14 cellular contexts compared by ENCODE assay signal in genomic region chr17:1391577-1391976, GRCh38. TPM values are rescaled to one million over a fixed set of nuclear protein-coding genes. Genes with fewer than 3 reads are reported as not detected.
DNase-seq lines count a peak whose midpoint lies in the region; ATAC-seq and TF ChIP-seq lines count a peak whose summit lies in the region.
"Had no signal": no experiment of that assay in that cellular context is flagged by ENCODE, and none has a peak within 500 bp of the region (broad histone marks: within the 10 kb centered on the region; RNA-seq: fewer than 3 reads in every experiment).

No MANE protein-coding gene starts in this region.

- H3K4me3 Mint-ChIP-seq in CD14-positive monocyte = no peak overlapping the region

- H2AFZ ChIP-seq in Loucy (ENCODE audit: low read length) = no peak overlapping the region

- no peaks in the 10 kb centered on the region for H3K27me3 Mint-ChIP-seq in CD14-positive monocyte (ENCODE audit: low read depth in 3 of 3)

- intact Hi-C loops in CD14-positive monocyte (cut with micrococcal nuclease) = no loop called here
- intact Hi-C loops in psoas muscle (cut with DNase I) = loop anchor here in 1 of 2 donors (10.0 kb wide), 1 partner anchor 63 kb away; the partner anchor contains the start of gene CRK

- ATAC-seq in psoas muscle (no peak), HG02571 (IDR thresholded peaks at IDR 0.05; ENCODE audit: unreplicated experiment) (no peak)
- ATAC-seq: foreskin keratinocyte had no signal

- peak overlapping the region in 6 of 7 donors; percentile 24 to 85 (median 60) for H3K27ac Mint-ChIP-seq in CD14-positive monocyte

- peak overlapping the region; percentile 38 for H3K27ac ChIP-seq in epithelial cell of prostate
- H3K27ac ChIP-seq in psoas muscle = peak overlapping the region; percentile 95
- H3K27ac ChIP-seq: foreskin keratinocyte had no signal

- no peaks in the 10 kb centered on the region; the same call in 1 of the 2 replicates for H3F3A ChIP-seq in Loucy (ENCODE audit: low read depth)

- H3K27me3 ChIP-seq in Loucy (ENCODE audit: insufficient read depth, low read length, poor library complexity, severe bottlenecking) (no peaks in the 10 kb centered on the region), psoas muscle (ENCODE audit: insufficient read depth in 3 of 3, low read length in 2 of 3) (no peaks in the 10 kb centered on the region)
- H3K27me3 ChIP-seq: foreskin keratinocyte had no signal

- H3K9ac ChIP-seq in Loucy (ENCODE audit: low read depth, low read length, poor library complexity, severe bottlenecking) = no peak overlapping the region

- no peaks in the 10 kb centered on the region for H3K9me3 Mint-ChIP-seq in CD14-positive monocyte

- H3K36me3 Mint-ChIP-seq in CD14-positive monocyte = peaks cover 3 to 23% of the 10 kb centered on the region in 2 donors

- H3K9me3 ChIP-seq in Loucy (ENCODE audit: insufficient read depth, low read depth, low read length) (no peaks in the 10 kb centered on the region), psoas muscle (no peaks in the 10 kb centered on the region)

- H3K36me3 ChIP-seq in Loucy (ENCODE audit: insufficient read depth, low read length) (peaks cover 7% of the 10 kb centered on the region; the same call in 1 of the 2 replicates), psoas muscle (ENCODE audit: insufficient read depth in 1 of 2, low read depth in 1 of 2) (peaks cover 0 to 3% of the 10 kb centered on the region in 2 donors)

- peak overlapping the region; percentile 69 for H3K4me2 ChIP-seq in Loucy (ENCODE audit: low read depth, low read length, poor library complexity, severe bottlenecking)

- H4K20me1 ChIP-seq in Loucy (ENCODE audit: insufficient read depth, low read length, poor library complexity, severe bottlenecking) = peaks cover 96% of the 10 kb centered on the region

- peaks cover 100% of the 10 kb centered on the region for H3K79me2 ChIP-seq in Loucy (ENCODE audit: insufficient read depth, low read length)

- WGBS in psoas muscle, 3 donors = 75 to 82% (median 76%) methylated on average over 9 of the region's 9 CpGs

- TF ChIP-seq CTCF in CD14-positive monocyte (IDR thresholded peaks at IDR 0.05) (no peak), Loucy (conservative IDR thresholded peaks at IDR 0.05; ENCODE audit: low read length) (no peak), psoas muscle (IDR thresholded peaks at IDR 0.05) (no peak)

- DNase-seq in CD14-positive monocyte (ENCODE audit: low spot score) (no peak), epithelial cell of prostate (ENCODE audit: low read depth, low spot score) (no peak), psoas muscle (peak in 1 of 2 donors; percentile 29), DMS79 treated with DMSO at 0.1 percent for 48 hours (lab: John Stamatoyannopoulos, UW) (no peak), T-helper 2 cell (no peak)
- DNase-seq in stimulated activated CD4-positive, alpha-beta T cell treated with anti-CD3 and anti-CD28 coated beads, Interleukin-4, amount 100 ng/mL, for 1 hour = no peak
- DNase-seq: EL, foreskin keratinocyte, NCI-H2081, NCI-H748 treated with DMSO at 0.1 percent for 48 hours, nucleus accumbens, SIG-M5 had no signal

- H3K4me3 ChIP-seq in Loucy (ENCODE audit: low read length, poor library complexity, severe bottlenecking) (peak overlapping the region; percentile 58), psoas muscle (peak overlapping the region; percentile 50)

- H3K9me2 ChIP-seq in Loucy (replicated peaks; ENCODE audit: low read depth, low read length) = no peaks in the 10 kb centered on the region

- H3K4me1 ChIP-seq in Loucy (ENCODE audit: insufficient read depth, low read length, poor library complexity, severe bottlenecking) (peaks cover 36% of the 10 kb centered on the region), psoas muscle (peaks cover 76% of the 10 kb centered on the region)

- peaks cover 69% of the 10 kb centered on the region for H3K4me1 Mint-ChIP-seq in CD14-positive monocyte

RNA-seq across cellular contexts. Expression of gene YWHAE, which starts 8.4 kb away (rescaled TPM):
- polyA plus RNA-seq in CD14-positive monocyte (100 to 1,000 TPM; 168 to 185 TPM), psoas muscle (100 to 1,000 TPM; 655 to 927 (median 670) TPM)
- total RNA-seq in psoas muscle = 100 to 1,000 TPM; 641 to 874 (median 838) TPM
